Comparison of ENCODE assay signal across 17 cellular contexts in the genomic region with DNA sequence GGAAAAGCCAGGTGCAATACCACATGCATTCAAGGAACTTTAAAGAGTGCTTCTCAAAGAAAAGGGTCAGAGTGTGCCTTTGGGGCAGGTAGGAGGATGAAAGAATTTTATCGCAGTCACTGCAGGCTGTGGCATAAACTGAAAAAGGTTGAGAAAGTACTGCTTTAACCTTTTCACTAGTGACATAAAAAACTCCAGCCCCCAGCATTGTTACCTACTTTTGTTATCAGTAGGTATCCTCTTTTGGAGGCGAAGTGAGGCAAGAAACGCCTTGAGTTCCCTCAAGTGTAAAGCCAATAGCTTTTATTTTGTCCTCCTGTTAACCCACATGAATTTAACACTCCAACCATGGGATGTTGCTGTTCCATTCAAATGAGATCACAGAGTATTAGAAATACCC.
DNase-seq lines count a peak whose midpoint lies in the region; ATAC-seq and TF ChIP-seq lines count a peak whose summit lies in the region.
"Had no signal": no experiment of that assay in that cellular context is flagged by ENCODE, and none has a peak within 500 bp of the region (broad histone marks: within the 10 kb centered on the region; RNA-seq: fewer than 3 reads in every experiment).

No MANE protein-coding gene starts in this region.

- peaks cover 7% of the 10 kb centered on the region for H3K4me1 ChIP-seq in neural progenitor cell
- H3K4me1 ChIP-seq: SJCRH30 had no signal

- ATAC-seq in HG03159 (IDR thresholded peaks at IDR 0.05; ENCODE audit: unreplicated experiment) (peak; percentile 59), GM21528 (IDR thresholded peaks at IDR 0.05; ENCODE audit: low FRiP score, unreplicated experiment) (no peak)

- H3K27ac Mint-ChIP-seq in Calu3 (ENCODE audit: unreplicated experiment), result peak overlapping the region; percentile 39
- no peak overlapping the region for H3K27ac Mint-ChIP-seq in neural progenitor cell

- DNase-seq in Calu3, result no peak
- DNase-seq in GM13976 (ENCODE audit: low spot score), result peak; percentile 16
- peak; percentile 21 for DNase-seq in neural progenitor cell (ENCODE audit: low spot score)
- DNase-seq in stimulated activated naive CD4-positive, alpha-beta T cell treated with Interleukin-2 at 50 U/mL for 16 hours (lab: John Stamatoyannopoulos, UW), result no peak
- DNase-seq in superior temporal gyrus (ENCODE audit: extremely low spot score), result no peak
- DNase-seq: C1 segment of cervical spinal cord, COR-L47, DMS153, KBM-7, NCI-H1436, NCI-H2029, NCI-H2171, NCI-H446, PC-9, SJCRH30 had no signal

- H3K9me3 ChIP-seq in neural progenitor cell (ENCODE audit: low read depth), result no peaks in the 10 kb centered on the region

- H3K36me3 ChIP-seq in neural progenitor cell, result no peaks in the 10 kb centered on the region
- H3K36me3 ChIP-seq: SJCRH30 had no signal

- in situ Hi-C loops in GM13976 (cut with MboI; ENCODE audit: low sequenced_read_pairs, unreplicated experiment), result no loop called here

- H3K9me3 Mint-ChIP-seq in Calu3 (ENCODE audit: low read depth, unreplicated experiment) (peaks cover 3% of the 10 kb centered on the region), neural progenitor cell (no peaks in the 10 kb centered on the region)

- H3K79me2 ChIP-seq in neural progenitor cell (ENCODE audit: low read depth), result no peaks in the 10 kb centered on the region

- no peak overlapping the region for H3K4me3 Mint-ChIP-seq in Calu3 (ENCODE audit: low read depth, unreplicated experiment)
- no peak overlapping the region for H3K4me3 Mint-ChIP-seq in neural progenitor cell

- H3K27me3 Mint-ChIP-seq in Calu3 (ENCODE audit: unreplicated experiment) (no peaks in the 10 kb centered on the region), neural progenitor cell (ENCODE audit: insufficient read depth, low read depth) (no peaks in the 10 kb centered on the region)

- no peak overlapping the region for H3K4me3 ChIP-seq in neural progenitor cell
- H3K4me3 ChIP-seq: PC-9, SJCRH30 had no signal

- no peaks in the 10 kb centered on the region for H4K20me1 ChIP-seq in neural progenitor cell (ENCODE audit: low read depth)

- H2AFZ ChIP-seq in neural progenitor cell (replicated peaks), result no peak overlapping the region
- H2AFZ ChIP-seq: PC-9 had no signal

- peak overlapping the region; percentile 16 for H3K4me2 ChIP-seq in neural progenitor cell
- H3K4me2 ChIP-seq: PC-9 had no signal

- H3K36me3 Mint-ChIP-seq in Calu3 (ENCODE audit: insufficient read depth, unreplicated experiment) (no peaks in the 10 kb centered on the region), neural progenitor cell (no peaks in the 10 kb centered on the region)

- BruUV-seq in Calu3 (replicated peaks; lab: Mats Ljungman, UMichigan), result no TSS peak

- intact Hi-C loops in Calu3 (cut with micrococcal nuclease; ENCODE audit: unreplicated experiment), result no loop called here

- H3K4me1 Mint-ChIP-seq in Calu3 (ENCODE audit: low read depth, unreplicated experiment) (peaks cover 33% of the 10 kb centered on the region), neural progenitor cell (peaks cover 3% of the 10 kb centered on the region)

- no peaks in the 10 kb centered on the region for H3F3A ChIP-seq in neural progenitor cell (ENCODE audit: low read depth)

- no peak for TF ChIP-seq CTCF in Calu3 (IDR thresholded peaks at IDR 0.05; ENCODE audit: unreplicated experiment)
- no peak for TF ChIP-seq CTCF in GM13976 (IDR thresholded peaks at IDR 0.05; ENCODE audit: borderline replicate concordance, control extremely low read depth, extremely low read depth, insufficient read depth, missing control alignments)
- TF ChIP-seq CTCF in neural progenitor cell (IDR thresholded peaks at IDR 0.05), result no peak

- H3K27ac ChIP-seq in neural progenitor cell, result no peak overlapping the region
- H3K27ac ChIP-seq: PC-9, SJCRH30 had no signal

- no peak overlapping the region for H3K9ac ChIP-seq in neural progenitor cell

- no peaks in the 10 kb centered on the region for H3K27me3 ChIP-seq in neural progenitor cell
- H3K27me3 ChIP-seq: SJCRH30 had no signal

- CTCF ChIA-PET in Calu3 (lab: Charles Lee), result interaction anchor here (1.0 to 1.5 kb wide), 2 partner anchors 11 to 26 kb away, joined by 3 read pairs; no protein-coding TSS in a partner anchor

Comparison
In these comparisons a context has a peak if more than half of its experiments do, and no peak if none do; other contexts are left out.
1. DNase-seq: peak in GM13976 (single experiment) and neural progenitor cell (single experiment); none in Calu3 (single experiment), stimulated activated naive CD4-positive, alpha-beta T cell treated with Interleukin-2 at 50 U/mL for 16 hours (single experiment) and superior temporal gyrus (single experiment).